In genomic region chr17:44362479-44362963, GRCh38 we compare ENCODE assay signal across 11 cellular contexts. TPM values are rescaled to one million over a fixed set of nuclear protein-coding genes. Genes with fewer than 3 reads are reported as not detected.
DNase-seq lines count a peak whose midpoint lies in the region; ATAC-seq and TF ChIP-seq lines count a peak whose summit lies in the region.
"Had no signal": no experiment of that assay in that cellular context is flagged by ENCODE, and none has a peak within 500 bp of the region (broad histone marks: within the 10 kb centered on the region; RNA-seq: fewer than 3 reads in every experiment).

No MANE protein-coding gene starts in this region.

- H3K4me1 Mint-ChIP-seq in Caco-2 (ENCODE audit: low read depth, unreplicated experiment), result peaks cover 17% of the 10 kb centered on the region

- TF ChIP-seq CTCF in Caco-2 (IDR thresholded peaks at IDR 0.05; ENCODE audit: insufficient read depth in 1 of 2, low read depth in 1 of 2, low read length in 1 of 2, severe bottlenecking in 1 of 2, unreplicated experiment in 1 of 2), result no peak
- no peak for TF ChIP-seq CTCF in PC-9 (conservative IDR thresholded peaks at IDR 0.05)
- TF ChIP-seq CTCF in esophagus muscularis mucosa (IDR thresholded peaks at IDR 0.05), result no peak
- no peak for TF ChIP-seq CTCF in osteoblast (IDR thresholded peaks at IDR 0.05; ENCODE audit: extremely low read depth, low read depth, low read length)

- H3K4me2 ChIP-seq in PC-9, result peak overlapping the region; percentile 89
- H3K4me2 ChIP-seq in osteoblast (ENCODE audit: insufficient read depth, low read length), result peak overlapping the region; percentile 82

- no peaks in the 10 kb centered on the region for H3K36me3 ChIP-seq in Caco-2 (ENCODE audit: control insufficient read depth, insufficient read depth, low read length)
- H3K36me3 ChIP-seq in PC-9 (ENCODE audit: low read depth), result no peaks in the 10 kb centered on the region
- no peaks in the 10 kb centered on the region for H3K36me3 ChIP-seq in esophagus muscularis mucosa
- H3K36me3 ChIP-seq in osteoblast (ENCODE audit: insufficient read depth, low read length), result no peaks in the 10 kb centered on the region

- 0 out of 2 replicates have a peak, but pooled peaks cover 1% of the 10 kb centered on the region for H3K27me3 ChIP-seq in Caco-2 (replicated peaks; ENCODE audit: control insufficient read depth, insufficient read depth, low read length)
- peaks cover 18% of the 10 kb centered on the region; the same call in 1 of the 2 replicates for H3K27me3 ChIP-seq in PC-9 (ENCODE audit: insufficient read depth, low read depth)
- H3K27me3 ChIP-seq in esophagus muscularis mucosa, result peaks cover 0 to 30% (median 0%) of the 10 kb centered on the region in 4 donors
- peaks cover 10% of the 10 kb centered on the region for H3K27me3 ChIP-seq in osteoblast (ENCODE audit: insufficient read depth, low read length)

- DNase-seq in Caco-2 (peak in 1 of 2 experiments; percentile 31), PC-9 (no peak), esophagus muscularis mucosa (ENCODE audit: extremely low spot score) (no peak), osteoblast (ENCODE audit: insufficient read length, low spot score, missing footprints) (peak; percentile 78), nucleus accumbens (lab: John Stamatoyannopoulos, UW) (no peak), left lobe of liver (ENCODE audit: low spot score) (no peak), NCI-H2107 treated with DMSO at 0.1 percent for 48 hours (lab: John Stamatoyannopoulos, UW; ENCODE audit: unreplicated experiment) (no peak)
- DNase-seq: occipital lobe had no signal

- H3K27ac Mint-ChIP-seq in Caco-2 (ENCODE audit: unreplicated experiment), result no peak overlapping the region
- H3K27ac Mint-ChIP-seq: stimulated activated naive CD8-positive, alpha-beta T cell treated with anti-CD3 and anti-CD28 coated beads, Interleukin-15, Interleukin-2, amounts not matched to agents 100 ng/mL and 50 ng/mL, for 24 hours had no signal

- no peak for TF ChIP-seq POLR2A in esophagus muscularis mucosa (IDR thresholded peaks at IDR 0.05; ENCODE audit: low read depth)

- no peaks in the 10 kb centered on the region for H3K9me3 ChIP-seq in Caco-2
- no peaks in the 10 kb centered on the region for H3K9me3 ChIP-seq in PC-9 (ENCODE audit: insufficient read depth, low read depth)
- H3K9me3 ChIP-seq in esophagus muscularis mucosa, result no peaks in the 10 kb centered on the region
- no peaks in the 10 kb centered on the region for H3K9me3 ChIP-seq in osteoblast (ENCODE audit: low read depth, low read length)

- H3F3A ChIP-seq in PC-9 (ENCODE audit: insufficient read depth, low read depth), result peaks cover 5% of the 10 kb centered on the region; the same call in 1 of the 2 replicates

- no peak for ATAC-seq in left lobe of liver
- ATAC-seq in HG03457 (IDR thresholded peaks at IDR 0.05; ENCODE audit: unreplicated experiment), result no peak

- H2AFZ ChIP-seq in PC-9 (no peak overlapping the region), osteoblast (ENCODE audit: low read length) (no peak overlapping the region)

- WGBS in esophagus muscularis mucosa, result 15% methylated on average over 8 of the region's 11 CpGs

- no peaks in the 10 kb centered on the region for H3K36me3 Mint-ChIP-seq in Caco-2 (ENCODE audit: insufficient read depth, unreplicated experiment)

- H4K20me1 ChIP-seq in PC-9 (ENCODE audit: insufficient read depth) (no peaks in the 10 kb centered on the region), osteoblast (ENCODE audit: insufficient read depth, low read length) (no peaks in the 10 kb centered on the region)

- TF ChIP-seq EP300 in esophagus muscularis mucosa (IDR thresholded peaks at IDR 0.05), result no peak

- H3K27me3 Mint-ChIP-seq in Caco-2 (ENCODE audit: insufficient read depth, unreplicated experiment), result peaks cover 7% of the 10 kb centered on the region

- intact Hi-C loops in Caco-2 (cut with micrococcal nuclease; ENCODE audit: unreplicated experiment) (no loop called here), PC-9 (cut with micrococcal nuclease; ENCODE audit: unreplicated experiment) (no loop called here), esophagus muscularis mucosa (cut with DNase I) (no loop called here)

- H3K9me3 Mint-ChIP-seq in Caco-2 (ENCODE audit: unreplicated experiment), result no peaks in the 10 kb centered on the region
- H3K9me3 Mint-ChIP-seq: stimulated activated naive CD8-positive, alpha-beta T cell treated with anti-CD3 and anti-CD28 coated beads, Interleukin-15, Interleukin-2, amounts not matched to agents 100 ng/mL and 50 ng/mL, for 24 hours had no signal

- H3K4me3 ChIP-seq in Caco-2 (ENCODE audit: low read depth, low read length), result peak overlapping the region; percentile 69
- H3K4me3 ChIP-seq in PC-9, result peak overlapping the region; percentile 66; the same call in 1 of the 2 replicates
- H3K4me3 ChIP-seq in esophagus muscularis mucosa, result peak overlapping the region; percentile 66 to 72 (median 68)
- H3K4me3 ChIP-seq in osteoblast (ENCODE audit: insufficient read depth, low read length), result peak overlapping the region; percentile 75

- CTCF ChIA-PET in Caco-2 (lab: Charles Lee) (interaction anchor here (1.5 to 1.9 kb wide), 5 partner anchors 9 to 161 kb away, joined by 4 to 13 read pairs (median 9); partner anchors contain the start of gene GRN), PC-9 (lab: Charles Lee) (interaction anchor here (0.5 to 0.6 kb wide), 2 partner anchors 81 to 108 kb away, joined by 4 to 5 read pairs; no protein-coding TSS in a partner anchor)

- H3K9me2 ChIP-seq in PC-9 (ENCODE audit: insufficient read depth), result no peaks in the 10 kb centered on the region

- H3K4me1 ChIP-seq in Caco-2, result peaks cover 10% of the 10 kb centered on the region; the same call in 1 of the 2 replicates
- H3K4me1 ChIP-seq in PC-9 (replicated peaks; ENCODE audit: insufficient read depth), result no peaks in the 10 kb centered on the region
- H3K4me1 ChIP-seq in esophagus muscularis mucosa, result peaks cover 18 to 30% (median 24%) of the 10 kb centered on the region in 4 donors
- no peaks in the 10 kb centered on the region for H3K4me1 ChIP-seq in osteoblast (ENCODE audit: insufficient read depth, low read length)

- H3K79me2 ChIP-seq in PC-9 (ENCODE audit: low read depth) (no peaks in the 10 kb centered on the region), osteoblast (ENCODE audit: insufficient read depth, low read length) (no peaks in the 10 kb centered on the region)

- peak overlapping the region; percentile 70 for H3K4me3 Mint-ChIP-seq in Caco-2 (ENCODE audit: unreplicated experiment)

- POLR2A ChIA-PET in Caco-2 (lab: Charles Lee) (interaction anchor here (1.0 kb wide), 1 partner anchor 181 kb away, joined by 4 read pairs; no protein-coding TSS in a partner anchor), PC-9 (lab: Charles Lee; ENCODE audit: unreplicated experiment) (interaction anchor here (0.5 to 0.6 kb wide), 2 partner anchors 31 to 306 kb away, joined by 7 to 11 read pairs; no protein-coding TSS in a partner anchor)

- no TSS peak for BruUV-seq in Caco-2 (replicated peaks; lab: Mats Ljungman, UMichigan)
- BruUV-seq in PC-9 (replicated peaks; lab: Mats Ljungman, UMichigan), result no TSS peak

- H3K27ac ChIP-seq in PC-9, result no peak overlapping the region
- H3K27ac ChIP-seq in esophagus muscularis mucosa (replicated peaks in 1 of 4), result no peak overlapping the region
- no peak overlapping the region for H3K27ac ChIP-seq in osteoblast (ENCODE audit: low read depth, low read length)

RNA-seq across cellular contexts. Expression of gene FAM171A2, which starts 1.1 kb away (rescaled TPM):
- total RNA-seq in Caco-2 (2022), result 3.0 and 3.6 TPM in 2 replicates
- 8.3 and 11.8 TPM in 2 replicates for total RNA-seq in PC-9 (2021)
- 1 to 10 TPM in 2 of 4 donors, under 1 TPM in 2; 0.42 to 2.0 (median 1.2) TPM for total RNA-seq in esophagus muscularis mucosa
- total RNA-seq in osteoblast, result 3.5 and 4.3 TPM in 2 replicates
- total RNA-seq in left lobe of liver, result 0.20 TPM

RNA-seq across cellular contexts. Expression of gene GRN, which starts 17.4 kb away (rescaled TPM):
- total RNA-seq in Caco-2 (2022) (167 and 176 TPM in 2 replicates), PC-9 (2021) (226 and 413 TPM in 2 replicates), esophagus muscularis mucosa (100 to 1,000 TPM; 169 to 313 (median 260) TPM), osteoblast (382 and 390 TPM in 2 replicates), left lobe of liver (111 TPM)

RNA-seq across cellular contexts. Expression of gene ITGA2B, which starts 26.9 kb away (rescaled TPM):
- total RNA-seq in Caco-2 (2022) (5.9 and 6.9 TPM in 2 replicates), PC-9 (2021) (5.7 TPM in 2 replicates), esophagus muscularis mucosa (1 to 10 TPM in 2 of 4 donors, under 1 TPM in 2; 0.42 to 1.7 (median 1.0) TPM), osteoblast (0.59 TPM in 1 of 2 replicates, not detected in the other), left lobe of liver (1.1 TPM)
- total RNA-seq: bronchial epithelial cell had no signal

RNA-seq across cellular contexts. Expression of gene SLC25A39, which starts 37.9 kb away (rescaled TPM):
- 155 and 172 TPM in 2 replicates for total RNA-seq in Caco-2 (2022)
- total RNA-seq in PC-9 (2021), result 164 and 204 TPM in 2 replicates
- total RNA-seq in esophagus muscularis mucosa, result 10 to 100 TPM; 41.1 to 69.0 (median 56.8) TPM
- total RNA-seq in osteoblast, result 60.1 and 60.7 TPM in 2 replicates
- 78.6 TPM for total RNA-seq in left lobe of liver

RNA-seq across cellular contexts. Expression of gene RUNDC3A, which starts 54.1 kb away (rescaled TPM):
- total RNA-seq in Caco-2 (2022) (0.34 and 0.53 TPM in 2 replicates), PC-9 (2021) (not detected in 2 replicates), esophagus muscularis mucosa (1 to 10 TPM in 3 of 4 donors, under 1 TPM in 1; 0.42 to 2.8 (median 1.7) TPM), osteoblast (under 0.01 TPM in 1 of 2 replicates, not detected in the other), left lobe of liver (not detected)
